1 cellular context compared by ENCODE assay signal in the genomic region with DNA sequence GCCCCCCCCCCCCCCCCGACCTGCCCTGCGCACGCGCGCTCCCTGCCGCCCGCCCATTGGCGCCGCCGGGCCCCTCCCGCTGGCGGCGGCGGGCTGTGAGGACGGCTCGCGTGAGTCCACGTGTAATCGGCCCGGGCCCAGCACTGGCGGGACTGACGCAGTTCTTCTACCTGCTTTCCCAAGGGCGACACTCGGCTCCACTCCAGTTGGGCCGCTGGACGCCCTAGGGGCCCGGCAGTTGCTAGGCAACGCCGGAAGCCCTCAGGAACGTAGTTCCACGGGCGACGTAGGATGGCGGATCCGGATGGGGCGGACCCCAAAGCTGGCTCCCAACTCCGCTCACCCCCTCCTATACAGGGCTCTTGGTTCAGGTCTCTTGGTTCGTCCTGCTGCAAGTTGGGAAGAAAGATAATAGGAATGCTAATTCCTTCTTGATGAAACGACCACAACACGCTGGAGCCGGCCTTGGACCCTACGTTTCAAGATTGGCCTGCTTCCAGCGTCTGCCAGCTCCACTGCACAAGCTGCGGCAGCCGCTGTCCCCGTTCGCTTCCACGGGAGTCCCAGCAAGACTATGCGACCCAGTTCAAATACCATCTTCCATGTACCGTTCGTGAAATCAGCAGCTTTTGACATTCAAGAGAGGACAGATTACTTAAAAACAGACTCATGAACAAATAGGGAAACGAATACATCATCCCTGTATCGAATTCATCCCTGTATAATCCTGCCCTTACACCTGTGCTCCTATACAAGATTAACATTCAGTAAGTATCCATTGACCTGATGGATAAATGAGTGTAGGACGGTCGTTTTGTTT.
TF ChIP-seq lines count a peak whose summit lies in the region.

No MANE protein-coding gene starts in this region.

TF ChIP-seq in HepG2, 621 proteins besides CTCF, POLR2A, EP300 and RAD21 (continued from another document and continues in another):
- TF ChIP-seq, protein P1, sequence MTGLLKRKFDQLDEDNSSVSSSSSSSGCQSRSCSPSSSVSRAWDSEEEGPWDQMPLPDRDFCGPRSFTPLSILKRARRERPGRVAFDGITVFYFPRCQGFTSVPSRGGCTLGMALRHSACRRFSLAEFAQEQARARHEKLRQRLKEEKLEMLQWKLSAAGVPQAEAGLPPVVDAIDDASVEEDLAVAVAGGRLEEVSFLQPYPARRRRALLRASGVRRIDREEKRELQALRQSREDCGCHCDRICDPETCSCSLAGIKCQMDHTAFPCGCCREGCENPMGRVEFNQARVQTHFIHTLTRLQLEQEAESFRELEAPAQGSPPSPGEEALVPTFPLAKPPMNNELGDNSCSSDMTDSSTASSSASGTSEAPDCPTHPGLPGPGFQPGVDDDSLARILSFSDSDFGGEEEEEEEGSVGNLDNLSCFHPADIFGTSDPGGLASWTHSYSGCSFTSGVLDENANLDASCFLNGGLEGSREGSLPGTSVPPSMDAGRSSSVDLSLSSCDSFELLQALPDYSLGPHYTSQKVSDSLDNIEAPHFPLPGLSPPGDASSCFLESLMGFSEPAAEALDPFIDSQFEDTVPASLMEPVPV (CRISPR knock-in tag; IDR thresholded peaks at IDR 0.05): peak; percentile 50; the same call in 1 of the 2 replicates
- TF ChIP-seq MXI1 (IDR thresholded peaks at IDR 0.05; ENCODE audit: borderline replicate concordance, low read depth, low read length) (peak; percentile 93), EED (CRISPR knock-in tag; IDR thresholded peaks at IDR 0.05) (peak; percentile 83; the same call in 1 of the 2 replicates), CBFB (CRISPR knock-in tag; IDR thresholded peaks at IDR 0.05) (peak; percentile 79), CBX2 (IDR thresholded peaks at IDR 0.05; ENCODE audit: low read depth, low read length) (no peak), CBX2 (CRISPR knock-in tag; IDR thresholded peaks at IDR 0.05; ENCODE audit: low read depth) (no peak), KAT8 (CRISPR knock-in tag; IDR thresholded peaks at IDR 0.05) (peak; percentile 88), SRY (CRISPR knock-in tag; IDR thresholded peaks at IDR 0.05) (peak; percentile 96), NFE2L1 (CRISPR knock-in tag; IDR thresholded peaks at IDR 0.05; ENCODE audit: borderline replicate concordance) (no peak), SALL1 (CRISPR knock-in tag; IDR thresholded peaks at IDR 0.05) (peak; percentile 97), RBAK (CRISPR knock-in tag; IDR thresholded peaks at IDR 0.05) (no peak), HIVEP1 (CRISPR knock-in tag; IDR thresholded peaks at IDR 0.05) (peak; percentile 70; the same call in 1 of the 2 replicates), SRSF4 (IDR thresholded peaks at IDR 0.05; ENCODE audit: low read depth, low read length, poor library complexity, severe bottlenecking) (no peak), RCOR2 (CRISPR knock-in tag; IDR thresholded peaks at IDR 0.05) (peak; percentile 42; the same call in 1 of the 2 replicates), ZMYM3 (CRISPR knock-in tag; IDR thresholded peaks at IDR 0.05) (no peak), TARDBP (CRISPR knock-in tag; IDR thresholded peaks at IDR 0.05) (peak; percentile 78), DNMT1 (CRISPR knock-in tag; IDR thresholded peaks at IDR 0.05) (peak; percentile 9; the same call in 1 of the 2 replicates), RFX1 (IDR thresholded peaks at IDR 0.05) (peak; percentile 93), POGZ (CRISPR knock-in tag; IDR thresholded peaks at IDR 0.05) (peak; percentile 79), NBN (conservative IDR thresholded peaks at IDR 0.05) (no peak), NR2F1 (CRISPR knock-in tag; IDR thresholded peaks at IDR 0.05) (no peak), ZNF83 (CRISPR knock-in tag; IDR thresholded peaks at IDR 0.05; ENCODE audit: borderline replicate concordance) (no peak; the same call in 1 of the 2 replicates), CBX5 (CRISPR knock-in tag; IDR thresholded peaks at IDR 0.05; ENCODE audit: borderline replicate concordance) (peak; percentile 71; the same call in 1 of the 2 replicates), SALL2 (CRISPR knock-in tag; IDR thresholded peaks at IDR 0.05) (0 out of 2 replicates have a peak, but pooled peaks have one; percentile 39)
- TF ChIP-seq, protein P2, sequence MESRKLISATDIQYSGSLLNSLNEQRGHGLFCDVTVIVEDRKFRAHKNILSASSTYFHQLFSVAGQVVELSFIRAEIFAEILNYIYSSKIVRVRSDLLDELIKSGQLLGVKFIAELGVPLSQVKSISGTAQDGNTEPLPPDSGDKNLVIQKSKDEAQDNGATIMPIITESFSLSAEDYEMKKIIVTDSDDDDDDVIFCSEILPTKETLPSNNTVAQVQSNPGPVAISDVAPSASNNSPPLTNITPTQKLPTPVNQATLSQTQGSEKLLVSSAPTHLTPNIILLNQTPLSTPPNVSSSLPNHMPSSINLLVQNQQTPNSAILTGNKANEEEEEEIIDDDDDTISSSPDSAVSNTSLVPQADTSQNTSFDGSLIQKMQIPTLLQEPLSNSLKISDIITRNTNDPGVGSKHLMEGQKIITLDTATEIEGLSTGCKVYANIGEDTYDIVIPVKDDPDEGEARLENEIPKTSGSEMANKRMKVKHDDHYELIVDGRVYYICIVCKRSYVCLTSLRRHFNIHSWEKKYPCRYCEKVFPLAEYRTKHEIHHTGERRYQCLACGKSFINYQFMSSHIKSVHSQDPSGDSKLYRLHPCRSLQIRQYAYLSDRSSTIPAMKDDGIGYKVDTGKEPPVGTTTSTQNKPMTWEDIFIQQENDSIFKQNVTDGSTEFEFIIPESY (CRISPR knock-in tag; IDR thresholded peaks at IDR 0.05): no peak; the same call in 1 of the 2 replicates
- TF ChIP-seq, protein P3, sequence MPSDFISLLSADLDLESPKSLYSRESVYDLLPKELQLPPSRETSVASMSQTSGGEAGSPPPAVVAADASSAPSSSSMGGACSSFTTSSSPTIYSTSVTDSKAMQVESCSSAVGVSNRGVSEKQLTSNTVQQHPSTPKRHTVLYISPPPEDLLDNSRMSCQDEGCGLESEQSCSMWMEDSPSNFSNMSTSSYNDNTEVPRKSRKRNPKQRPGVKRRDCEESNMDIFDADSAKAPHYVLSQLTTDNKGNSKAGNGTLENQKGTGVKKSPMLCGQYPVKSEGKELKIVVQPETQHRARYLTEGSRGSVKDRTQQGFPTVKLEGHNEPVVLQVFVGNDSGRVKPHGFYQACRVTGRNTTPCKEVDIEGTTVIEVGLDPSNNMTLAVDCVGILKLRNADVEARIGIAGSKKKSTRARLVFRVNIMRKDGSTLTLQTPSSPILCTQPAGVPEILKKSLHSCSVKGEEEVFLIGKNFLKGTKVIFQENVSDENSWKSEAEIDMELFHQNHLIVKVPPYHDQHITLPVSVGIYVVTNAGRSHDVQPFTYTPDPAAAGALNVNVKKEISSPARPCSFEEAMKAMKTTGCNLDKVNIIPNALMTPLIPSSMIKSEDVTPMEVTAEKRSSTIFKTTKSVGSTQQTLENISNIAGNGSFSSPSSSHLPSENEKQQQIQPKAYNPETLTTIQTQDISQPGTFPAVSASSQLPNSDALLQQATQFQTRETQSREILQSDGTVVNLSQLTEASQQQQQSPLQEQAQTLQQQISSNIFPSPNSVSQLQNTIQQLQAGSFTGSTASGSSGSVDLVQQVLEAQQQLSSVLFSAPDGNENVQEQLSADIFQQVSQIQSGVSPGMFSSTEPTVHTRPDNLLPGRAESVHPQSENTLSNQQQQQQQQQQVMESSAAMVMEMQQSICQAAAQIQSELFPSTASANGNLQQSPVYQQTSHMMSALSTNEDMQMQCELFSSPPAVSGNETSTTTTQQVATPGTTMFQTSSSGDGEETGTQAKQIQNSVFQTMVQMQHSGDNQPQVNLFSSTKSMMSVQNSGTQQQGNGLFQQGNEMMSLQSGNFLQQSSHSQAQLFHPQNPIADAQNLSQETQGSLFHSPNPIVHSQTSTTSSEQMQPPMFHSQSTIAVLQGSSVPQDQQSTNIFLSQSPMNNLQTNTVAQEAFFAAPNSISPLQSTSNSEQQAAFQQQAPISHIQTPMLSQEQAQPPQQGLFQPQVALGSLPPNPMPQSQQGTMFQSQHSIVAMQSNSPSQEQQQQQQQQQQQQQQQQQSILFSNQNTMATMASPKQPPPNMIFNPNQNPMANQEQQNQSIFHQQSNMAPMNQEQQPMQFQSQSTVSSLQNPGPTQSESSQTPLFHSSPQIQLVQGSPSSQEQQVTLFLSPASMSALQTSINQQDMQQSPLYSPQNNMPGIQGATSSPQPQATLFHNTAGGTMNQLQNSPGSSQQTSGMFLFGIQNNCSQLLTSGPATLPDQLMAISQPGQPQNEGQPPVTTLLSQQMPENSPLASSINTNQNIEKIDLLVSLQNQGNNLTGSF (CRISPR knock-in tag; IDR thresholded peaks at IDR 0.05): peak; percentile 89; the same call in 1 of the 2 replicates
- TF ChIP-seq, protein P4, sequence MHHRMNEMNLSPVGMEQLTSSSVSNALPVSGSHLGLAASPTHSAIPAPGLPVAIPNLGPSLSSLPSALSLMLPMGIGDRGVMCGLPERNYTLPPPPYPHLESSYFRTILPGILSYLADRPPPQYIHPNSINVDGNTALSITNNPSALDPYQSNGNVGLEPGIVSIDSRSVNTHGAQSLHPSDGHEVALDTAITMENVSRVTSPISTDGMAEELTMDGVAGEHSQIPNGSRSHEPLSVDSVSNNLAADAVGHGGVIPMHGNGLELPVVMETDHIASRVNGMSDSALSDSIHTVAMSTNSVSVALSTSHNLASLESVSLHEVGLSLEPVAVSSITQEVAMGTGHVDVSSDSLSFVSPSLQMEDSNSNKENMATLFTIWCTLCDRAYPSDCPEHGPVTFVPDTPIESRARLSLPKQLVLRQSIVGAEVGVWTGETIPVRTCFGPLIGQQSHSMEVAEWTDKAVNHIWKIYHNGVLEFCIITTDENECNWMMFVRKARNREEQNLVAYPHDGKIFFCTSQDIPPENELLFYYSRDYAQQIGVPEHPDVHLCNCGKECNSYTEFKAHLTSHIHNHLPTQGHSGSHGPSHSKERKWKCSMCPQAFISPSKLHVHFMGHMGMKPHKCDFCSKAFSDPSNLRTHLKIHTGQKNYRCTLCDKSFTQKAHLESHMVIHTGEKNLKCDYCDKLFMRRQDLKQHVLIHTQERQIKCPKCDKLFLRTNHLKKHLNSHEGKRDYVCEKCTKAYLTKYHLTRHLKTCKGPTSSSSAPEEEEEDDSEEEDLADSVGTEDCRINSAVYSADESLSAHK (CRISPR knock-in tag; IDR thresholded peaks at IDR 0.05; ENCODE audit: borderline replicate concordance): peak; percentile 72; the same call in 1 of the 2 replicates
- TF ChIP-seq, protein P5, sequence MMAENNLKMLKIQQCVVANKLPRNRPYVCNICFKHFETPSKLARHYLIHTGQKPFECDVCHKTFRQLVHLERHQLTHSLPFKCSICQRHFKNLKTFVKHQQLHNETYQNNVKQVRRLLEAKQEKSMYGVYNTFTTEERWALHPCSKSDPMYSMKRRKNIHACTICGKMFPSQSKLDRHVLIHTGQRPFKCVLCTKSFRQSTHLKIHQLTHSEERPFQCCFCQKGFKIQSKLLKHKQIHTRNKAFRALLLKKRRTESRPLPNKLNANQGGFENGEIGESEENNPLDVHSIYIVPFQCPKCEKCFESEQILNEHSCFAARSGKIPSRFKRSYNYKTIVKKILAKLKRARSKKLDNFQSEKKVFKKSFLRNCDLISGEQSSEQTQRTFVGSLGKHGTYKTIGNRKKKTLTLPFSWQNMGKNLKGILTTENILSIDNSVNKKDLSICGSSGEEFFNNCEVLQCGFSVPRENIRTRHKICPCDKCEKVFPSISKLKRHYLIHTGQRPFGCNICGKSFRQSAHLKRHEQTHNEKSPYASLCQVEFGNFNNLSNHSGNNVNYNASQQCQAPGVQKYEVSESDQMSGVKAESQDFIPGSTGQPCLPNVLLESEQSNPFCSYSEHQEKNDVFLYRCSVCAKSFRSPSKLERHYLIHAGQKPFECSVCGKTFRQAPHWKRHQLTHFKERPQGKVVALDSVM (CRISPR knock-in tag; IDR thresholded peaks at IDR 0.05): no peak
- TF ChIP-seq, protein P6, sequence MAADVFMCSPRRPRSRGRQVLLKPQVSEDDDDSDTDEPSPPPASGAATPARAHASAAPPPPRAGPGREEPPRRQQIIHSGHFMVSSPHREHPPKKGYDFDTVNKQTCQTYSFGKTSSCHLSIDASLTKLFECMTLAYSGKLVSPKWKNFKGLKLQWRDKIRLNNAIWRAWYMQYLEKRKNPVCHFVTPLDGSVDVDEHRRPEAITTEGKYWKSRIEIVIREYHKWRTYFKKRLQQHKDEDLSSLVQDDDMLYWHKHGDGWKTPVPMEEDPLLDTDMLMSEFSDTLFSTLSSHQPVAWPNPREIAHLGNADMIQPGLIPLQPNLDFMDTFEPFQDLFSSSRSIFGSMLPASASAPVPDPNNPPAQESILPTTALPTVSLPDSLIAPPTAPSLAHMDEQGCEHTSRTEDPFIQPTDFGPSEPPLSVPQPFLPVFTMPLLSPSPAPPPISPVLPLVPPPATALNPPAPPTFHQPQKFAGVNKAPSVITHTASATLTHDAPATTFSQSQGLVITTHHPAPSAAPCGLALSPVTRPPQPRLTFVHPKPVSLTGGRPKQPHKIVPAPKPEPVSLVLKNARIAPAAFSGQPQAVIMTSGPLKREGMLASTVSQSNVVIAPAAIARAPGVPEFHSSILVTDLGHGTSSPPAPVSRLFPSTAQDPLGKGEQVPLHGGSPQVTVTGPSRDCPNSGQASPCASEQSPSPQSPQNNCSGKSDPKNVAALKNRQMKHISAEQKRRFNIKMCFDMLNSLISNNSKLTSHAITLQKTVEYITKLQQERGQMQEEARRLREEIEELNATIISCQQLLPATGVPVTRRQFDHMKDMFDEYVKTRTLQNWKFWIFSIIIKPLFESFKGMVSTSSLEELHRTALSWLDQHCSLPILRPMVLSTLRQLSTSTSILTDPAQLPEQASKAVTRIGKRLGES (CRISPR knock-in tag; IDR thresholded peaks at IDR 0.05; ENCODE audit: borderline replicate concordance): peak; percentile 77; the same call in 1 of the 2 replicates
- TF ChIP-seq, protein P7, sequence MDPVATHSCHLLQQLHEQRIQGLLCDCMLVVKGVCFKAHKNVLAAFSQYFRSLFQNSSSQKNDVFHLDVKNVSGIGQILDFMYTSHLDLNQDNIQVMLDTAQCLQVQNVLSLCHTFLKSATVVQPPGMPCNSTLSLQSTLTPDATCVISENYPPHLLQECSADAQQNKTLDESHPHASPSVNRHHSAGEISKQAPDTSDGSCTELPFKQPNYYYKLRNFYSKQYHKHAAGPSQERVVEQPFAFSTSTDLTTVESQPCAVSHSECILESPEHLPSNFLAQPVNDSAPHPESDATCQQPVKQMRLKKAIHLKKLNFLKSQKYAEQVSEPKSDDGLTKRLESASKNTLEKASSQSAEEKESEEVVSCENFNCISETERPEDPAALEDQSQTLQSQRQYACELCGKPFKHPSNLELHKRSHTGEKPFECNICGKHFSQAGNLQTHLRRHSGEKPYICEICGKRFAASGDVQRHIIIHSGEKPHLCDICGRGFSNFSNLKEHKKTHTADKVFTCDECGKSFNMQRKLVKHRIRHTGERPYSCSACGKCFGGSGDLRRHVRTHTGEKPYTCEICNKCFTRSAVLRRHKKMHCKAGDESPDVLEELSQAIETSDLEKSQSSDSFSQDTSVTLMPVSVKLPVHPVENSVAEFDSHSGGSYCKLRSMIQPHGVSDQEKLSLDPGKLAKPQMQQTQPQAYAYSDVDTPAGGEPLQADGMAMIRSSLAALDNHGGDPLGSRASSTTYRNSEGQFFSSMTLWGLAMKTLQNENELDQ (CRISPR knock-in tag; IDR thresholded peaks at IDR 0.05; ENCODE audit: borderline replicate concordance): no peak
